2 cellular contexts compared by ENCODE assay signal in genomic region chr19:7874857-7875393, GRCh38.
TF ChIP-seq lines count a peak whose summit lies in the region.

No MANE protein-coding gene starts in this region.

TF ChIP-seq in HepG2, 621 proteins besides CTCF, POLR2A, EP300 and RAD21 (continues in another document):
- TF ChIP-seq ZNF672 (CRISPR knock-in tag; IDR thresholded peaks at IDR 0.05) (no peak), TBX2 (CRISPR knock-in tag; IDR thresholded peaks at IDR 0.05; ENCODE audit: borderline replicate concordance) (0 out of 2 replicates have a peak, but pooled peaks have one; percentile 20), ZNF460 (CRISPR knock-in tag; IDR thresholded peaks at IDR 0.05; ENCODE audit: borderline replicate concordance) (peak; percentile 82; the same call in 1 of the 2 replicates), SPEN (CRISPR knock-in tag; IDR thresholded peaks at IDR 0.05; ENCODE audit: low read depth) (0 out of 2 replicates have a peak, but pooled peaks have one; percentile 22), MEIS2 (CRISPR knock-in tag; IDR thresholded peaks at IDR 0.05) (no peak), ZSCAN9 (CRISPR knock-in tag; IDR thresholded peaks at IDR 0.05; ENCODE audit: borderline replicate concordance) (0 out of 2 replicates have a peak, but pooled peaks have one; percentile 30), KDM3A (CRISPR knock-in tag; IDR thresholded peaks at IDR 0.05; ENCODE audit: low read depth) (peak; percentile 23; the same call in 1 of the 2 replicates), ZNF792 (CRISPR knock-in tag; IDR thresholded peaks at IDR 0.05) (no peak), ZC3H13 (CRISPR knock-in tag; IDR thresholded peaks at IDR 0.05) (0 out of 2 replicates have a peak, but pooled peaks have one; percentile 65), ZNF350 (CRISPR knock-in tag; IDR thresholded peaks at IDR 0.05; ENCODE audit: borderline replicate concordance, low read depth) (peak; percentile 42; the same call in 1 of the 2 replicates), ZNF550 (CRISPR knock-in tag; IDR thresholded peaks at IDR 0.05; ENCODE audit: borderline replicate concordance) (no peak), RELA (CRISPR knock-in tag; IDR thresholded peaks at IDR 0.05) (no peak), ZNF605 (CRISPR knock-in tag; IDR thresholded peaks at IDR 0.05) (peak; percentile 78; the same call in 1 of the 2 replicates)
- TF ChIP-seq, protein P1, sequence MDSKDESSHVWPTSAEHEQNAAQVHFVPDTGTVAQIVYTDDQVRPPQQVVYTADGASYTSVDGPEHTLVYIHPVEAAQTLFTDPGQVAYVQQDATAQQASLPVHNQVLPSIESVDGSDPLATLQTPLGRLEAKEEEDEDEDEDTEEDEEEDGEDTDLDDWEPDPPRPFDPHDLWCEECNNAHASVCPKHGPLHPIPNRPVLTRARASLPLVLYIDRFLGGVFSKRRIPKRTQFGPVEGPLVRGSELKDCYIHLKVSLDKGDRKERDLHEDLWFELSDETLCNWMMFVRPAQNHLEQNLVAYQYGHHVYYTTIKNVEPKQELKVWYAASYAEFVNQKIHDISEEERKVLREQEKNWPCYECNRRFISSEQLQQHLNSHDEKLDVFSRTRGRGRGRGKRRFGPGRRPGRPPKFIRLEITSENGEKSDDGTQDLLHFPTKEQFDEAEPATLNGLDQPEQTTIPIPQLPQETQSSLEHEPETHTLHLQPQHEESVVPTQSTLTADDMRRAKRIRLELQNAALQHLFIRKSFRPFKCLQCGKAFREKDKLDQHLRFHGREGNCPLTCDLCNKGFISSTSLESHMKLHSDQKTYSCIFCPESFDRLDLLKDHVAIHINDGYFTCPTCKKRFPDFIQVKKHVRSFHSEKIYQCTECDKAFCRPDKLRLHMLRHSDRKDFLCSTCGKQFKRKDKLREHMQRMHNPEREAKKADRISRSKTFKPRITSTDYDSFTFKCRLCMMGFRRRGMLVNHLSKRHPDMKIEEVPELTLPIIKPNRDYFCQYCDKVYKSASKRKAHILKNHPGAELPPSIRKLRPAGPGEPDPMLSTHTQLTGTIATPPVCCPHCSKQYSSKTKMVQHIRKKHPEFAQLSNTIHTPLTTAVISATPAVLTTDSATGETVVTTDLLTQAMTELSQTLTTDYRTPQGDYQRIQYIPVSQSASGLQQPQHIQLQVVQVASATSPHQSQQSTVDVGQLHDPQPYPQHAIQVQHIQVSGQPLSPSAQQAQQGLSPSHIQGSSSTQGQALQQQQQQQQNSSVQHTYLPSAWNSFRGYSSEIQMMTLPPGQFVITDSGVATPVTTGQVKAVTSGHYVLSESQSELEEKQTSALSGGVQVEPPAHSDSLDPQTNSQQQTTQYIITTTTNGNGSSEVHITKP (CRISPR knock-in tag; IDR thresholded peaks at IDR 0.05; ENCODE audit: low read depth): 0 out of 2 replicates have a peak, but pooled peaks have one; percentile 41
- TF ChIP-seq, protein P2, sequence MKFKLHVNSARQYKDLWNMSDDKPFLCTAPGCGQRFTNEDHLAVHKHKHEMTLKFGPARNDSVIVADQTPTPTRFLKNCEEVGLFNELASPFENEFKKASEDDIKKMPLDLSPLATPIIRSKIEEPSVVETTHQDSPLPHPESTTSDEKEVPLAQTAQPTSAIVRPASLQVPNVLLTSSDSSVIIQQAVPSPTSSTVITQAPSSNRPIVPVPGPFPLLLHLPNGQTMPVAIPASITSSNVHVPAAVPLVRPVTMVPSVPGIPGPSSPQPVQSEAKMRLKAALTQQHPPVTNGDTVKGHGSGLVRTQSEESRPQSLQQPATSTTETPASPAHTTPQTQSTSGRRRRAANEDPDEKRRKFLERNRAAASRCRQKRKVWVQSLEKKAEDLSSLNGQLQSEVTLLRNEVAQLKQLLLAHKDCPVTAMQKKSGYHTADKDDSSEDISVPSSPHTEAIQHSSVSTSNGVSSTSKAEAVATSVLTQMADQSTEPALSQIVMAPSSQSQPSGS (CRISPR knock-in tag; IDR thresholded peaks at IDR 0.05): no peak
- TF ChIP-seq, protein P3, sequence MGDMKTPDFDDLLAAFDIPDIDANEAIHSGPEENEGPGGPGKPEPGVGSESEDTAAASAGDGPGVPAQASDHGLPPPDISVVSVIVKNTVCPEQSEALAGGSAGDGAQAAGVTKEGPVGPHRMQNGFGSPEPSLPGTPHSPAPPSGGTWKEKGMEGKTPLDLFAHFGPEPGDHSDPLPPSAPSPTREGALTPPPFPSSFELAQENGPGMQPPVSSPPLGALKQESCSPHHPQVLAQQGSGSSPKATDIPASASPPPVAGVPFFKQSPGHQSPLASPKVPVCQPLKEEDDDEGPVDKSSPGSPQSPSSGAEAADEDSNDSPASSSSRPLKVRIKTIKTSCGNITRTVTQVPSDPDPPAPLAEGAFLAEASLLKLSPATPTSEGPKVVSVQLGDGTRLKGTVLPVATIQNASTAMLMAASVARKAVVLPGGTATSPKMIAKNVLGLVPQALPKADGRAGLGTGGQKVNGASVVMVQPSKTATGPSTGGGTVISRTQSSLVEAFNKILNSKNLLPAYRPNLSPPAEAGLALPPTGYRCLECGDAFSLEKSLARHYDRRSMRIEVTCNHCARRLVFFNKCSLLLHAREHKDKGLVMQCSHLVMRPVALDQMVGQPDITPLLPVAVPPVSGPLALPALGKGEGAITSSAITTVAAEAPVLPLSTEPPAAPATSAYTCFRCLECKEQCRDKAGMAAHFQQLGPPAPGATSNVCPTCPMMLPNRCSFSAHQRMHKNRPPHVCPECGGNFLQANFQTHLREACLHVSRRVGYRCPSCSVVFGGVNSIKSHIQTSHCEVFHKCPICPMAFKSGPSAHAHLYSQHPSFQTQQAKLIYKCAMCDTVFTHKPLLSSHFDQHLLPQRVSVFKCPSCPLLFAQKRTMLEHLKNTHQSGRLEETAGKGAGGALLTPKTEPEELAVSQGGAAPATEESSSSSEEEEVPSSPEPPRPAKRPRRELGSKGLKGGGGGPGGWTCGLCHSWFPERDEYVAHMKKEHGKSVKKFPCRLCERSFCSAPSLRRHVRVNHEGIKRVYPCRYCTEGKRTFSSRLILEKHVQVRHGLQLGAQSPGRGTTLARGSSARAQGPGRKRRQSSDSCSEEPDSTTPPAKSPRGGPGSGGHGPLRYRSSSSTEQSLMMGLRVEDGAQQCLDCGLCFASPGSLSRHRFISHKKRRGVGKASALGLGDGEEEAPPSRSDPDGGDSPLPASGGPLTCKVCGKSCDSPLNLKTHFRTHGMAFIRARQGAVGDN (CRISPR knock-in tag; IDR thresholded peaks at IDR 0.05): peak; percentile 45; the same call in 1 of the 2 replicates

TF ChIP-seq in WTC11, 78 proteins besides CTCF, POLR2A, EP300 and RAD21:
- TF ChIP-seq EMX1 (CRISPR knock-in tag; IDR thresholded peaks at IDR 0.05) (no peak), ZNF396 (CRISPR knock-in tag; IDR thresholded peaks at IDR 0.05; ENCODE audit: borderline replicate concordance) (no peak), NR2C2 (CRISPR knock-in tag; IDR thresholded peaks at IDR 0.05) (no peak), SP1 (CRISPR knock-in tag; conservative IDR thresholded peaks at IDR 0.05) (no peak)
- TF ChIP-seq, protein P4, sequence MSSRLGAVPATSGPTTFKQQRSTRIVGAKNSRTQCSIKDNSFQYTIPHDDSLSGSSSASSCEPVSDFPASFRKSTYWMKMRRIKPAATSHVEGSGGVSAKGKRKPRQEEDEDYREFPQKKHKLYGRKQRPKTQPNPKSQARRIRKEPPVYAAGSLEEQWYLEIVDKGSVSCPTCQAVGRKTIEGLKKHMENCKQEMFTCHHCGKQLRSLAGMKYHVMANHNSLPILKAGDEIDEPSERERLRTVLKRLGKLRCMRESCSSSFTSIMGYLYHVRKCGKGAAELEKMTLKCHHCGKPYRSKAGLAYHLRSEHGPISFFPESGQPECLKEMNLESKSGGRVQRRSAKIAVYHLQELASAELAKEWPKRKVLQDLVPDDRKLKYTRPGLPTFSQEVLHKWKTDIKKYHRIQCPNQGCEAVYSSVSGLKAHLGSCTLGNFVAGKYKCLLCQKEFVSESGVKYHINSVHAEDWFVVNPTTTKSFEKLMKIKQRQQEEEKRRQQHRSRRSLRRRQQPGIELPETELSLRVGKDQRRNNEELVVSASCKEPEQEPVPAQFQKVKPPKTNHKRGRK (CRISPR knock-in tag; IDR thresholded peaks at IDR 0.05; ENCODE audit: borderline replicate concordance): no peak
